8 cellular contexts compared by ENCODE assay signal in genomic region chr1:17405898-17406759, GRCh38. TPM values are rescaled to one million over a fixed set of nuclear protein-coding genes. Genes with fewer than 3 reads are reported as not detected.
DNase-seq lines count a peak whose midpoint lies in the region; ATAC-seq and TF ChIP-seq lines count a peak whose summit lies in the region.

No MANE protein-coding gene starts in this region.

- no peaks in the 10 kb centered on the region for H3K4me1 Mint-ChIP-seq in activated CD4-positive, alpha-beta T cell treated with anti-CD3 and anti-CD28 coated beads for 36 hours
- peaks cover 4 to 8% of the 10 kb centered on the region in 2 donors for H3K4me1 Mint-ChIP-seq in effector memory CD8-positive, alpha-beta T cell (ENCODE audit: low read depth in 2 of 2)
- H3K4me1 Mint-ChIP-seq in memory B cell: peaks cover 2% of the 10 kb centered on the region
- peaks cover 10% of the 10 kb centered on the region for H3K4me1 Mint-ChIP-seq in stimulated activated memory B cell treated with anti-CD40 and anti-IgM and Interleukin-4, amounts not matched to agents 10 μg/mL and 1 μg/mL and 100 μg/mL, for 72 hours

- peaks cover 43% of the 10 kb centered on the region for H3K36me3 ChIP-seq in A673 (ENCODE audit: insufficient read depth, low read length, poor library complexity, severe bottlenecking)

- no peaks in the 10 kb centered on the region for H3K9me3 Mint-ChIP-seq in activated CD4-positive, alpha-beta T cell treated with anti-CD3 and anti-CD28 coated beads for 36 hours (ENCODE audit: low read depth)
- no peaks in the 10 kb centered on the region for H3K9me3 Mint-ChIP-seq in effector memory CD8-positive, alpha-beta T cell
- no peaks in the 10 kb centered on the region for H3K9me3 Mint-ChIP-seq in memory B cell
- H3K9me3 Mint-ChIP-seq in stimulated activated memory B cell treated with anti-CD40 and anti-IgM and Interleukin-4, amounts not matched to agents 10 μg/mL and 1 μg/mL and 100 μg/mL, for 72 hours: no peaks in the 10 kb centered on the region

- no peaks in the 10 kb centered on the region for H3K27me3 Mint-ChIP-seq in activated CD4-positive, alpha-beta T cell treated with anti-CD3 and anti-CD28 coated beads for 36 hours
- no peaks in the 10 kb centered on the region for H3K27me3 Mint-ChIP-seq in effector memory CD8-positive, alpha-beta T cell
- H3K27me3 Mint-ChIP-seq in memory B cell: no peaks in the 10 kb centered on the region
- H3K27me3 Mint-ChIP-seq in stimulated activated memory B cell treated with anti-CD40 and anti-IgM and Interleukin-4, amounts not matched to agents 10 μg/mL and 1 μg/mL and 100 μg/mL, for 72 hours: no peaks in the 10 kb centered on the region

- H3K27ac ChIP-seq in A673 (ENCODE audit: low read depth, low read length, poor library complexity, severe bottlenecking): no peak overlapping the region

- no peaks in the 10 kb centered on the region for H3K9me3 ChIP-seq in A673 (ENCODE audit: low read depth, low read length, poor library complexity, severe bottlenecking)

- DNase-seq in A673 (ENCODE audit: low spot score): peak; percentile 39
- DNase-seq in NCI-H1105 treated with DMSO at 0.1 percent for 48 hours (lab: John Stamatoyannopoulos, UW): peak; percentile 30
- DNase-seq in activated CD4-positive, alpha-beta T cell treated with anti-CD3 and anti-CD28 coated beads for 36 hours: peak; percentile 72
- peak; percentile 19 to 24 (median 23) for DNase-seq in effector memory CD8-positive, alpha-beta T cell
- DNase-seq in memory B cell (ENCODE audit: low spot score in 2 of 2): peak; percentile 36 to 52

- BruUV-seq in A673 (replicated peaks; lab: Mats Ljungman, UMichigan): no TSS peak

- POLR2A ChIA-PET in A673 (lab: Charles Lee; ENCODE audit: low non-redundant PET): no interaction called here
- POLR2A ChIA-PET in activated CD4-positive, alpha-beta T cell treated with anti-CD3 and anti-CD28 coated beads for 36 hours (lab: Charles Lee): no interaction called here

- H3K27ac Mint-ChIP-seq in activated CD4-positive, alpha-beta T cell treated with anti-CD3 and anti-CD28 coated beads for 36 hours: no peak overlapping the region
- no peak overlapping the region for H3K27ac Mint-ChIP-seq in effector memory CD8-positive, alpha-beta T cell
- no peak overlapping the region for H3K27ac Mint-ChIP-seq in memory B cell
- no peak overlapping the region for H3K27ac Mint-ChIP-seq in stimulated activated memory B cell treated with anti-CD40 and anti-IgM and Interleukin-4, amounts not matched to agents 10 μg/mL and 1 μg/mL and 100 μg/mL, for 72 hours

- peak; percentile 77 for TF ChIP-seq CTCF in A673 (conservative IDR thresholded peaks at IDR 0.05; ENCODE audit: low read depth, low read length)
- peak; percentile 79 for TF ChIP-seq CTCF in GM12875 (IDR thresholded peaks at IDR 0.05; ENCODE audit: borderline replicate concordance, insufficient read depth, low read depth, low read length)

- peak; percentile 86 for ATAC-seq in activated CD4-positive, alpha-beta T cell treated with anti-CD3 and anti-CD28 coated beads for 36 hours
- peak; percentile 80 for ATAC-seq in effector memory CD8-positive, alpha-beta T cell (replicated peaks)
- peak; percentile 79 for ATAC-seq in memory B cell (ENCODE audit: low read depth)
- peak; percentile 86 for ATAC-seq in stimulated activated memory B cell treated with anti-CD40 and anti-IgM and Interleukin-4, amounts not matched to agents 10 μg/mL and 1 μg/mL and 100 μg/mL, for 72 hours
- ATAC-seq in HG03439 (IDR thresholded peaks at IDR 0.05; ENCODE audit: unreplicated experiment): no peak

- intact Hi-C loops in A673 (cut with micrococcal nuclease; ENCODE audit: unreplicated experiment): loop anchor here (5.0 to 10.0 kb wide), 2 partner anchors 281 to 349 kb away; no protein-coding TSS in a partner anchor
- intact Hi-C loops in activated CD4-positive, alpha-beta T cell treated with anti-CD3 and anti-CD28 coated beads for 36 hours (cut with DNase I, micrococcal nuclease): no loop called here

- H3K4me3 ChIP-seq in A673 (ENCODE audit: low read depth, low read length, poor library complexity, severe bottlenecking) (no peak overlapping the region), GM12875 (ENCODE audit: low read depth, low read length) (no peak overlapping the region)

- H3K27me3 ChIP-seq in A673 (replicated peaks; ENCODE audit: insufficient read depth, low read depth, low read length, poor library complexity): no peaks in the 10 kb centered on the region

- H3K36me3 Mint-ChIP-seq in activated CD4-positive, alpha-beta T cell treated with anti-CD3 and anti-CD28 coated beads for 36 hours (ENCODE audit: low read depth): peaks cover 34% of the 10 kb centered on the region
- peaks cover 50% of the 10 kb centered on the region for H3K36me3 Mint-ChIP-seq in effector memory CD8-positive, alpha-beta T cell (ENCODE audit: insufficient read depth)
- H3K36me3 Mint-ChIP-seq in memory B cell: peaks cover 24% of the 10 kb centered on the region
- peaks cover 46% of the 10 kb centered on the region for H3K36me3 Mint-ChIP-seq in stimulated activated memory B cell treated with anti-CD40 and anti-IgM and Interleukin-4, amounts not matched to agents 10 μg/mL and 1 μg/mL and 100 μg/mL, for 72 hours

- H3K4me3 Mint-ChIP-seq in activated CD4-positive, alpha-beta T cell treated with anti-CD3 and anti-CD28 coated beads for 36 hours: no peak overlapping the region
- no peak overlapping the region for H3K4me3 Mint-ChIP-seq in effector memory CD8-positive, alpha-beta T cell
- H3K4me3 Mint-ChIP-seq in memory B cell: no peak overlapping the region
- H3K4me3 Mint-ChIP-seq in stimulated activated memory B cell treated with anti-CD40 and anti-IgM and Interleukin-4, amounts not matched to agents 10 μg/mL and 1 μg/mL and 100 μg/mL, for 72 hours: no peak overlapping the region

- CTCF ChIA-PET in A673 (lab: Charles Lee): no interaction called here
- CTCF ChIA-PET in activated CD4-positive, alpha-beta T cell treated with anti-CD3 and anti-CD28 coated beads for 36 hours (lab: Charles Lee): interaction anchor here (0.8 to 1.0 kb wide), 2 partner anchors 346 to 1468 kb away, joined by 3 read pairs; no protein-coding TSS in a partner anchor

- H3K4me1 ChIP-seq in A673 (ENCODE audit: insufficient read depth, low read length, poor library complexity, severe bottlenecking): no peaks in the 10 kb centered on the region

RNA-seq across cellular contexts. Expression of gene RCC2, which starts 33.3 kb away (rescaled TPM):
- total RNA-seq in A673 (2021): 180 and 182 TPM in 2 replicates
- total RNA-seq in activated CD4-positive, alpha-beta T cell treated with anti-CD3 and anti-CD28 coated beads for 36 hours: 100 to 1,000 TPM; 107 to 120 TPM

RNA-seq across cellular contexts. Expression of gene PADI6, which starts 34.1 kb away (rescaled TPM):
- total RNA-seq in A673 (2021): not detected in 2 replicates
- not detected for total RNA-seq in activated CD4-positive, alpha-beta T cell treated with anti-CD3 and anti-CD28 coated beads for 36 hours
